8 cellular contexts compared by ENCODE assay signal in the genomic region with DNA sequence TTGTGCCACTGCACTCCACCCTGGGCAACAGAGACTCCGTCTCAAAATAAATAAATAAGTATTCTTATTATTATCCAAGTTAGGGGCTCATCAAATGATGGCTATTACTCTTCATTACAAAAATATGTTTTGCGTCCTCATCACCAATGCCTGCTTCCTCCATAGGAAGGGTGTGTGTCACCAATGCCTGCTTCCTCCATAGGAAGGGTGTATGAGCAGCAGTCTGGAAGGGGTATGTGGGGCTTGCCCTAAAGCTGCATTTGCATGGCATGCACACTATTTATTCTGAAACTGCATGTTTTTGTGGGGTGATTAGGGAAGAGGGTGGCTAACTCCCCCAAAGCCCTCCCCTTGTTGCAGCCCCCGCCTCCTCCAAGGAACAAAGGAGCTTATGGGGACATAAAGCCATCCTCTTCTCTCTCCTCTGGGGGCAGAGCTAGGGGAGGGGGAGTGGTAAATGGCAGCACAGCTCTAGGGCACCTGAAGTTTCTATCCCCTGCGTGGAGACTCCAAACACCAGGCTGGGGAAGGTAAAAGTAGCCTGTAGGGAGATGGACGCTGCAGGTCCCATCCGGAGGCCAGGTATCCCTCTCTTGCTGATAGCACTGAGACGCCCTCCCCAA. TPM values are rescaled to one million over a fixed set of nuclear protein-coding genes. Genes with fewer than 3 reads are reported as not detected.
DNase-seq lines count a peak whose midpoint lies in the region; ATAC-seq, FAIRE-seq and TF ChIP-seq lines count a peak whose summit lies in the region.

No MANE protein-coding gene starts in this region.

- H2AFZ ChIP-seq in Karpas-422 (ENCODE audit: low read length), result 0 out of 2 replicates have a peak overlapping the region, but pooled peaks have one; percentile 11

- no peak for ATAC-seq in CD8-positive, alpha-beta T cell
- no peak for ATAC-seq in activated naive CD4-positive, alpha-beta T cell treated with anti-CD3 and anti-CD28 coated beads, Interleukin-2, amount 50 U/mL, for 72 hours
- ATAC-seq in HG03565 (IDR thresholded peaks at IDR 0.05; ENCODE audit: unreplicated experiment), result no peak

- H3K9ac ChIP-seq in Karpas-422 (ENCODE audit: low read length), result peak overlapping the region; percentile 96
- peak overlapping the region; percentile 67 to 92 for H3K9ac ChIP-seq in kidney (ENCODE audit: low read length in 2 of 2)

- POLR2A ChIA-PET in CD8-positive, alpha-beta T cell (lab: Charles Lee), result interaction anchor here (1.1 to 1.7 kb wide), 3 partner anchors 10 to 105 kb away, joined by 3 to 6 read pairs (median 3); partner anchors contain the start of gene RNF34

- no peaks in the 10 kb centered on the region for H3K9me3 ChIP-seq in CD8-positive, alpha-beta T cell (ENCODE audit: low read length)
- H3K9me3 ChIP-seq in Karpas-422 (ENCODE audit: low read length) (no peaks in the 10 kb centered on the region), kidney (ENCODE audit: control insufficient read depth in 1 of 2, low read length in 2 of 2) (no peaks in the 10 kb centered on the region)

- peaks cover 15% of the 10 kb centered on the region for H3K4me1 ChIP-seq in CD8-positive, alpha-beta T cell (ENCODE audit: insufficient read depth, low read length)
- H3K4me1 ChIP-seq in Karpas-422 (ENCODE audit: low read length), result peaks cover 22% of the 10 kb centered on the region
- H3K4me1 ChIP-seq in kidney (ENCODE audit: control insufficient read depth in 1 of 2, insufficient read depth in 1 of 2, low read depth in 1 of 2, low read length in 2 of 2), result peaks cover 0 to 13% of the 10 kb centered on the region in 2 donors

- peaks cover 20% of the 10 kb centered on the region for H3K4me1 Mint-ChIP-seq in CD8-positive, alpha-beta T cell (ENCODE audit: low read depth)

- H3K4me2 ChIP-seq in Karpas-422 (ENCODE audit: low read depth, low read length, poor library complexity, severe bottlenecking), result peak overlapping the region; percentile 96

- H4K20me1 ChIP-seq in Karpas-422 (ENCODE audit: insufficient read depth, low read depth, low read length), result no peaks in the 10 kb centered on the region

- no peak for FAIRE-seq in kidney (lab: Jason Lieb, UNC)

- CTCF ChIA-PET in CD8-positive, alpha-beta T cell (lab: Charles Lee), result interaction anchor here (1.1 to 1.5 kb wide), 2 partner anchors 40 to 65 kb away, joined by 4 read pairs; no protein-coding TSS in a partner anchor

- TF ChIP-seq CTCF in CD8-positive, alpha-beta T cell (IDR thresholded peaks at IDR 0.05), result no peak
- no peak for TF ChIP-seq CTCF in kidney (IDR thresholded peaks at IDR 0.05; ENCODE audit: borderline replicate concordance, extremely low read depth, insufficient read depth)

- no peak for DNase-seq in CD8-positive, alpha-beta T cell
- peak; percentile 60 for DNase-seq in Karpas-422
- DNase-seq in activated naive CD4-positive, alpha-beta T cell treated with anti-CD3 and anti-CD28 coated beads, Interleukin-2, amount 50 U/mL, for 72 hours (ENCODE audit: low spot score in 2 of 2), result no peak
- DNase-seq in kidney, result no peak
- no peak for DNase-seq in OCI-M2 (lab: John Stamatoyannopoulos, UW; ENCODE audit: unreplicated experiment)
- DNase-seq in activated CD8-positive, alpha-beta memory T cell treated with anti-CD3 and anti-CD28 coated beads, Interleukin-2, amount 50 U/mL, for 4 hours, result no peak

- no peaks in the 10 kb centered on the region for H3K27me3 ChIP-seq in CD8-positive, alpha-beta T cell (ENCODE audit: insufficient read depth, low read length)
- no peaks in the 10 kb centered on the region for H3K27me3 ChIP-seq in Karpas-422 (ENCODE audit: low read length)

- H3K27me3 Mint-ChIP-seq in CD8-positive, alpha-beta T cell (ENCODE audit: low read depth), result no peaks in the 10 kb centered on the region

- no peak overlapping the region for H3K27ac ChIP-seq in CD8-positive, alpha-beta T cell (ENCODE audit: low read depth, low read length)
- H3K27ac ChIP-seq in Karpas-422 (ENCODE audit: low read length) (peak overlapping the region; percentile 20; the same call in 1 of the 2 replicates), kidney (ENCODE audit: low read depth in 2 of 2, low read length in 2 of 2) (no peak overlapping the region), temporal lobe (ENCODE audit: low read depth, low read length) (peak overlapping the region; percentile 61)

- H3K36me3 Mint-ChIP-seq in CD8-positive, alpha-beta T cell, result peaks cover 9% of the 10 kb centered on the region
- peaks cover 7 to 10% of the 10 kb centered on the region in 2 donors for H3K36me3 Mint-ChIP-seq in activated naive CD4-positive, alpha-beta T cell treated with anti-CD3 and anti-CD28 coated beads, Interleukin-2, amount 50 U/mL, for 72 hours

- no peaks in the 10 kb centered on the region for H3K9me2 ChIP-seq in Karpas-422 (replicated peaks; ENCODE audit: insufficient read depth, low read length)

- H3K36me3 ChIP-seq in CD8-positive, alpha-beta T cell (ENCODE audit: insufficient read depth, low read length), result no peaks in the 10 kb centered on the region
- H3K36me3 ChIP-seq in Karpas-422 (ENCODE audit: insufficient read depth, low read length) (no peaks in the 10 kb centered on the region), kidney (ENCODE audit: control insufficient read depth in 1 of 2, insufficient read depth in 2 of 2, low read length in 2 of 2) (peaks cover 0 to 2% of the 10 kb centered on the region in 2 donors)

- no peaks in the 10 kb centered on the region for H3K9me3 Mint-ChIP-seq in CD8-positive, alpha-beta T cell
- H3K9me3 Mint-ChIP-seq in activated naive CD4-positive, alpha-beta T cell treated with anti-CD3 and anti-CD28 coated beads, Interleukin-2, amount 50 U/mL, for 72 hours, result no peaks in the 10 kb centered on the region

- peak overlapping the region; percentile 69 for H3K4me3 ChIP-seq in CD8-positive, alpha-beta T cell (ENCODE audit: low read depth, low read length)
- H3K4me3 ChIP-seq in Karpas-422 (ENCODE audit: low read length), result peak overlapping the region; percentile 98
- peak overlapping the region; percentile 76 to 77 for H3K4me3 ChIP-seq in kidney (ENCODE audit: low read length in 2 of 2)

- intact Hi-C loops in CD8-positive, alpha-beta T cell (cut with DNase I, micrococcal nuclease), result loop anchor here (5.0 to 10.0 kb wide), 5 partner anchors 542 to 1043 kb away; partner anchors contain the start of genes MLEC (in 1 of the 2) and POP5 (in 1 of the 2)
- intact Hi-C loops in kidney (cut with DNase I), result no loop called here

- peaks cover 45% of the 10 kb centered on the region for H3K79me2 ChIP-seq in Karpas-422 (ENCODE audit: low read length)

- peak overlapping the region; percentile 80 for H3K27ac Mint-ChIP-seq in CD8-positive, alpha-beta T cell
- peak overlapping the region; percentile 56 to 88 for H3K27ac Mint-ChIP-seq in activated naive CD4-positive, alpha-beta T cell treated with anti-CD3 and anti-CD28 coated beads, Interleukin-2, amount 50 U/mL, for 72 hours

- H3K4me3 Mint-ChIP-seq in CD8-positive, alpha-beta T cell, result peak overlapping the region; percentile 87

RNA-seq across cellular contexts. Expression of gene CAMKK2, which starts 1.3 kb away (rescaled TPM):
- total RNA-seq in CD8-positive, alpha-beta T cell, result 1 to 10 TPM; 3.6 to 4.1 TPM
- total RNA-seq in Karpas-422 (2014; rRNA removed; shearing (Covaris generic); ENCODE audit: low replicate concordance), result 11.7 and 15.5 TPM in 2 replicates
- total RNA-seq in activated naive CD4-positive, alpha-beta T cell treated with anti-CD3 and anti-CD28 coated beads, Interleukin-2, amount 50 U/mL, for 72 hours, result 10 to 100 TPM; 15.0 to 27.7 TPM
- 35.6 TPM for total RNA-seq in kidney
- polyA plus RNA-seq in kidney (ENCODE audit: insufficient read depth, low read depth, low replicate concordance), result 16.3 TPM
- 57.8 TPM for total RNA-seq in temporal lobe

RNA-seq across cellular contexts. Expression of gene ANAPC5, which starts 57.0 kb away (rescaled TPM):
- 100 to 1,000 TPM in 1 of 2 experiments, 10 to 100 TPM in 1; 96.5 to 106 TPM for total RNA-seq in CD8-positive, alpha-beta T cell
- 173 and 181 TPM in 2 replicates for total RNA-seq in Karpas-422 (2014; rRNA removed; shearing (Covaris generic); ENCODE audit: low replicate concordance)
- 100 to 1,000 TPM in 1 of 2 donors, 10 to 100 TPM in 1; 95.5 to 125 TPM for total RNA-seq in activated naive CD4-positive, alpha-beta T cell treated with anti-CD3 and anti-CD28 coated beads, Interleukin-2, amount 50 U/mL, for 72 hours
- total RNA-seq in kidney (84.3 TPM), temporal lobe (99.1 TPM)
- polyA plus RNA-seq in kidney (ENCODE audit: insufficient read depth, low read depth, low replicate concordance), result 85.1 TPM

Comparison
In these comparisons a context has a peak if more than half of its experiments do, and no peak if none do; other contexts are left out.
1. H3K27ac ChIP-seq: peak in Karpas-422 (single experiment) and temporal lobe (single experiment); none in CD8-positive, alpha-beta T cell (single experiment) and kidney (0 of 2).
2. Peak in every context shown above with its lines, with median percentiles within 50 percentile points of each other: H3K4me3 ChIP-seq.